In the genomic region with DNA sequence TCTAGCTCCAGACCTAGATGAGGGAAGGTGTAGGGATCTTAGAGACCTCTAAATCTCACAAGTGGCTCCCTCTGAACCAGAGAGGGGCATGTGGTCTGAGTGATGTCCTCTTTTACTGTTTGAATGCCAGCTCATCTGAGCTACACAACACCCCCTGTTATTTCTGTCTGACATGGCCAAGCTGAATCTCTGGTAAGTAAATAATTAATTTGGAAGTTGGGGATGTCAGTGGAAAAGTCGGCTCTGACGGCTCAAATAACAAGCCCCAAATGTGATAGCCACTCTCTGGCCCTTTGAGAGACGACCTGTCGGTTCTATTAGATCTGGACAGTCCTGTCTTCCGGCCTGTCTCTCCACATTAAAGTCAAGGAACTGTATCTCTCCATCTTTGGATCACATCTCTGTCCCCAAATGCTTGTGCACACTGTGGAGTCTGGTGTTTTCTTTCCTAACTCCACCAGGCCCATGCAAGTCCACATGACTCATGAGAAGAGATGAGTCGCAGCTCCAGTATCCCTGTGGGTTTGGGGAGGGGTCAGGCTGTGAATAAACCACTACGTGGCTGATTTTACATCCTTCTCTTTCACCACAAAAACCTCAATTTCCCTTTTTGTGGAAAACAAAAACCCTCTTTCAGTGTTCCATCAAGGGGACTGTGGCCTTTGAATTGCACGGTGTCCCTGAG, we compare ENCODE assay signal across 8 cellular contexts. TPM values are rescaled to one million over a fixed set of nuclear protein-coding genes. Genes with fewer than 3 reads are reported as not detected.
A peak's percentile ranks its signal among the peaks of the same experiment; 100 is the strongest.
DNase-seq lines count a peak whose midpoint lies in the region; ATAC-seq, FAIRE-seq and TF ChIP-seq lines count a peak whose summit lies in the region.

No MANE protein-coding gene starts in this region.

- H3K36me3 Mint-ChIP-seq in WTC11: no peaks in the 10 kb centered on the region

- CTCF ChIA-PET in endothelial cell of umbilical vein (lab: Charles Lee) (no interaction called here), WTC11 (lab: Charles Lee) (interaction anchor here (0.5 to 1.2 kb wide), 6 partner anchors 9 to 269 kb away, joined by 3 to 4 read pairs (median 3); no protein-coding TSS in a partner anchor)

- no peaks in the 10 kb centered on the region for H3K9me3 ChIP-seq in endothelial cell of umbilical vein (replicated peaks; ENCODE audit: control insufficient read depth, insufficient read depth, low read length)

- POLR2A ChIA-PET in endothelial cell of umbilical vein (lab: Charles Lee): no interaction called here
- POLR2A ChIA-PET in WTC11 (lab: Charles Lee): no interaction called here

- no peak overlapping the region for H3K27ac Mint-ChIP-seq in WTC11

- no peaks in the 10 kb centered on the region for H3K9me3 Mint-ChIP-seq in WTC11

- H3K27me3 Mint-ChIP-seq in WTC11 (ENCODE audit: low read depth): no peaks in the 10 kb centered on the region

- peaks cover 24% of the 10 kb centered on the region for H3K4me1 Mint-ChIP-seq in WTC11

- no peak overlapping the region for H3K27ac ChIP-seq in endothelial cell of umbilical vein (ENCODE audit: insufficient read depth, low read depth, low read length)

- FAIRE-seq in endothelial cell of umbilical vein (lab: Jason Lieb, UNC): no peak

- no peak overlapping the region for H3K4me3 Mint-ChIP-seq in WTC11

- no TSS peak for BruUV-seq in endothelial cell of umbilical vein (replicated peaks; lab: Mats Ljungman, UMichigan)

- H3K27me3 ChIP-seq in endothelial cell of umbilical vein (ENCODE audit: control insufficient read depth in 2 of 2, insufficient read depth in 2 of 2, low read length in 2 of 2): no peaks in the 10 kb centered on the region

- dilution Hi-C loops in endothelial cell of umbilical vein (cut with MboI; ENCODE audit: extremely low pct_ligation_motif_present, low sequenced_read_pairs): no loop called here

- no peaks in the 10 kb centered on the region for H4K20me1 ChIP-seq in endothelial cell of umbilical vein (replicated peaks; ENCODE audit: control insufficient read depth, extremely low read depth, insufficient read depth, low read length)

- no peak overlapping the region for H3K4me3 ChIP-seq in endothelial cell of umbilical vein (replicated peaks in 1 of 3; ENCODE audit: insufficient read depth in 1 of 3, low read depth in 1 of 3, low read length in 3 of 3)

- H3K4me1 ChIP-seq in endothelial cell of umbilical vein (ENCODE audit: control insufficient read depth, extremely low read depth, insufficient read depth, low read length): no peaks in the 10 kb centered on the region

- intact Hi-C loops in endothelial cell of umbilical vein (cut with micrococcal nuclease) (no loop called here), left colon (cut with DNase I, micrococcal nuclease) (no loop called here)

- H3K36me3 ChIP-seq in endothelial cell of umbilical vein (ENCODE audit: control insufficient read depth in 2 of 2, extremely low read depth in 1 of 2, insufficient read depth in 2 of 2, low read length in 2 of 2): no peaks in the 10 kb centered on the region

- H2AFZ ChIP-seq in endothelial cell of umbilical vein (ENCODE audit: low read depth, low read length): no peak overlapping the region

- no peaks in the 10 kb centered on the region for H3K79me2 ChIP-seq in endothelial cell of umbilical vein (ENCODE audit: control insufficient read depth, insufficient read depth, low read length)

- DNase-seq in GM04504 (ENCODE audit: low read depth) (peak; percentile 69), RPMI8226 (peak; percentile 57), endothelial cell of umbilical vein (ENCODE audit: low read depth, low spot score) (peak; percentile 11), renal cortical epithelial cell (ENCODE audit: low read depth) (peak; percentile 93), NCI-H2171 (lab: John Stamatoyannopoulos, UW) (no peak), WTC11 (ENCODE audit: low spot score) (no peak), left colon (no peak)

- TF ChIP-seq CTCF in endothelial cell of umbilical vein (IDR thresholded peaks at IDR 0.05; ENCODE audit: extremely low read depth in 1 of 2, insufficient read depth in 1 of 2, low read depth in 1 of 2, low read length in 2 of 2): no peak
- TF ChIP-seq CTCF in WTC11 (IDR thresholded peaks at IDR 0.05): no peak

- no peak overlapping the region for H3K4me2 ChIP-seq in endothelial cell of umbilical vein (ENCODE audit: insufficient read depth, low read length)

- no peak overlapping the region for H3K9ac ChIP-seq in endothelial cell of umbilical vein (replicated peaks; ENCODE audit: extremely low read depth, insufficient read depth, low read length)

- no peak for TF ChIP-seq POLR2A in endothelial cell of umbilical vein (IDR thresholded peaks at IDR 0.05; ENCODE audit: low read depth, low read length)

- ATAC-seq in GM21360 (IDR thresholded peaks at IDR 0.05; ENCODE audit: unreplicated experiment): no peak
- no peak for ATAC-seq in WTC11
- ATAC-seq in left colon: no peak

- H3K9me1 ChIP-seq in endothelial cell of umbilical vein (replicated peaks; ENCODE audit: control insufficient read depth, extremely low read depth, insufficient read depth, low read length): no peaks in the 10 kb centered on the region

TF ChIP-seq in endothelial cell of umbilical vein, 7 proteins besides CTCF, POLR2A, EP300 and RAD21:
- TF ChIP-seq FOS (IDR thresholded peaks at IDR 0.05; ENCODE audit: borderline replicate concordance, insufficient read depth, low read length) (peak; percentile 82), EZH2 (IDR thresholded peaks at IDR 0.05; ENCODE audit: borderline replicate concordance, low read depth, low read length, severe bottlenecking) (no peak), POLR2AphosphoS5 (IDR thresholded peaks at IDR 0.05; ENCODE audit: insufficient read depth, low read depth, low read length) (no peak), MYC (IDR thresholded peaks at IDR 0.05; ENCODE audit: low read depth, low read length) (no peak), GATA2 (IDR thresholded peaks at IDR 0.05; ENCODE audit: insufficient read depth, insufficient read length, low read depth, low read length) (peak; percentile 42), MAX (IDR thresholded peaks at IDR 0.05; ENCODE audit: insufficient read depth, insufficient read length) (no peak), JUN (IDR thresholded peaks at IDR 0.05; ENCODE audit: borderline replicate concordance, insufficient read depth, insufficient read length, low read depth) (no peak)

TF ChIP-seq in WTC11, 78 proteins besides CTCF, POLR2A, EP300 and RAD21 (continues in another document):
- no peak for TF ChIP-seq MXD4 (CRISPR knock-in tag; IDR thresholded peaks at IDR 0.05; ENCODE audit: borderline replicate concordance)
- TF ChIP-seq ZNF232 (CRISPR knock-in tag; IDR thresholded peaks at IDR 0.05): no peak
- TF ChIP-seq, protein P1, sequence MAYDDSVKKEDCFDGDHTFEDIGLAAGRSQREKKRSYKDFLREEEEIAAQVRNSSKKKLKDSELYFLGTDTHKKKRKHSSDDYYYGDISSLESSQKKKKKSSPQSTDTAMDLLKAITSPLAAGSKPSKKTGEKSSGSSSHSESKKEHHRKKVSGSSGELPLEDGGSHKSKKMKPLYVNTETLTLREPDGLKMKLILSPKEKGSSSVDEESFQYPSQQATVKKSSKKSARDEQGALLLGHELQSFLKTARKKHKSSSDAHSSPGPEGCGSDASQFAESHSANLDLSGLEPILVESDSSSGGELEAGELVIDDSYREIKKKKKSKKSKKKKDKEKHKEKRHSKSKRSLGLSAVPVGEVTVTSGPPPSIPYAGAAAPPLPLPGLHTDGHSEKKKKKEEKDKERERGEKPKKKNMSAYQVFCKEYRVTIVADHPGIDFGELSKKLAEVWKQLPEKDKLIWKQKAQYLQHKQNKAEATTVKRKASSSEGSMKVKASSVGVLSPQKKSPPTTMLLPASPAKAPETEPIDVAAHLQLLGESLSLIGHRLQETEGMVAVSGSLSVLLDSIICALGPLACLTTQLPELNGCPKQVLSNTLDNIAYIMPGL (CRISPR knock-in tag; IDR thresholded peaks at IDR 0.05): no peak
- no peak for TF ChIP-seq CREM (CRISPR knock-in tag; IDR thresholded peaks at IDR 0.05)
- no peak for TF ChIP-seq HMGA2 (CRISPR knock-in tag; IDR thresholded peaks at IDR 0.05)
- no peak for TF ChIP-seq ZNF396 (CRISPR knock-in tag; IDR thresholded peaks at IDR 0.05; ENCODE audit: borderline replicate concordance)
- no peak for TF ChIP-seq ZNF317 (CRISPR knock-in tag; IDR thresholded peaks at IDR 0.05; ENCODE audit: borderline replicate concordance, low read depth)
- no peak for TF ChIP-seq ZNF138 (CRISPR knock-in tag; conservative IDR thresholded peaks at IDR 0.05)
- TF ChIP-seq, protein P2, sequence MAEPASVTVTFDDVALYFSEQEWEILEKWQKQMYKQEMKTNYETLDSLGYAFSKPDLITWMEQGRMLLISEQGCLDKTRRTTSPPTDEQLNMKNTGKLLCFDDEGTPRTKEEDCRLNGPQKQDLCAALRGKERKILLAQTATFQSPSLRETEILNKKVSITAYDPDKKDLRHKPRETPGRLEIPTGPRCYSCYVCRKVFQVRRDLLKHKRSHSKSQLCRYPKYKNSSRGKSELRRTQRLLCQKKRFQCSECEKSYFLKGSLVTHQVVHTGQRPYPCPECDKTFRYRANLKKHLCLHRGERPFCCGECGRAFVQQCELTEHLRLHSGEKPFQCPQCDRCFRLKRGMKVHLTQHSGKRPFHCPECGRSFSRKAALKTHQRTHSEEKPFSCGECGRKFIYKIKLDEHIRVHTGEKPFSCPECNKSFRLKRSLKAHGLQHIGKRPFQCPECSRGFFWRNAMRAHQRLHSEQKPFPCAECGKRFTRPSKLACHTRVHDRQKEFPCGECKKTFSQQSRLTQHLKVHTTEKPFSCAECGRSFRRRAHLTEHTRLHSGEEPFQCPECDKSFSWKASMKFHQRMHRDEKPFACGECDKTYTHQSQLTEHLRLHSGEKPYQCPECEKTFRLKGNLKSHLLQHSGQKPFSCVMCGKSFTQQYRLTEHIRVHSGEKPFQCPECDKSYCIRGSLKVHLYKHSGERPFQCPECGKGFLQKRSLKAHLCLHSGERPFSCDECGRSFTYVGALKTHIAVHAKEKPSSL (CRISPR knock-in tag; conservative IDR thresholded peaks at IDR 0.05): no peak

RNA-seq across cellular contexts. Expression of gene SETBP1, which starts 52.5 kb away (rescaled TPM):
- total RNA-seq in endothelial cell of umbilical vein: 3.1 and 4.2 TPM in 2 replicates
- 0.72 and 0.76 TPM in 2 replicates for polyA plus RNA-seq in endothelial cell of umbilical vein
- 0.67 and 0.68 TPM in 2 replicates for polyA plus RNA-seq in endothelial cell of umbilical vein (2011; cell fraction: cytosol; rRNA removed)
- polyA plus RNA-seq in endothelial cell of umbilical vein (2011; cell fraction: nucleus; rRNA removed): 3.1 and 4.4 TPM in 2 replicates
- 0.16 and 0.33 TPM in 2 replicates for polyA plus RNA-seq in endothelial cell of umbilical vein (2012)
- polyA minus RNA-seq in endothelial cell of umbilical vein: 5.2 and 6.0 TPM in 2 replicates
- polyA minus RNA-seq in endothelial cell of umbilical vein (2011; cell fraction: cytosol; rRNA and poly(A)+ RNA removed): 1.3 TPM
- polyA minus RNA-seq in endothelial cell of umbilical vein (2011; cell fraction: nucleus; rRNA and poly(A)+ RNA removed): 10.0 and 11.3 TPM in 2 replicates
- 2.1 and 17.9 TPM in 2 replicates for total RNA-seq in renal cortical epithelial cell
- total RNA-seq in WTC11 (2021): 5.9 to 9.6 TPM (median 6.3 TPM) in 3 replicates
- 10 to 100 TPM; 10.2 to 21.2 TPM for total RNA-seq in left colon

Comparison
In these comparisons a context has a peak if more than half of its experiments do, and no peak if none do; other contexts are left out.
1. DNase-seq: peak in GM04504 (single experiment), RPMI8226 (single experiment), endothelial cell of umbilical vein (single experiment) and renal cortical epithelial cell (single experiment); none in NCI-H2171 (single experiment), WTC11 (single experiment) and left colon (0 of 2).